20 cellular contexts compared by ENCODE assay signal in genomic region chr11:64202992-64203391, GRCh38.
"Had no signal": no experiment of that assay in that cellular context is flagged by ENCODE, and none has a peak within 500 bp of the region (broad histone marks: within the 10 kb centered on the region; RNA-seq: fewer than 3 reads in every experiment).

No MANE protein-coding gene starts in this region.

- H3K4me1 ChIP-seq: prostate gland had no signal

- H3K27me3 ChIP-seq: colonic mucosa, heart left ventricle, neutrophil, ovary, thyroid gland had no signal

- H3K27ac ChIP-seq: colonic mucosa, heart left ventricle, lower lobe of right lung, neutrophil, prostate gland, thyroid gland had no signal

- DNase-seq: activated CD4-positive, alpha-beta T cell treated with anti-CD3 and anti-CD28 coated beads, Interleukin-2, amount 10 ng/mL, durations not matched to agents 7 days and 5 days; activated CD4-positive, CD25-positive, alpha-beta regulatory T cell treated with anti-CD3 and anti-CD28 coated beads, Interleukin-2, amount 50 U/mL, for 72 hours; activated naive CD4-positive, alpha-beta T cell; activated T-cell treated with anti-CD3 and anti-CD28 coated beads, Interleukin-2, amount 50 U/mL, for 4 hours; amygdala; colonic mucosa; kidney; lower lobe of right lung; naive thymus-derived CD8-positive, alpha-beta T cell; ovary; stimulated activated CD4-positive, alpha-beta T cell treated with anti-CD3 and anti-CD28 coated beads, Interleukin-4, amount 100 ng/mL, for 24 hours; stimulated activated naive CD4-positive, alpha-beta T cell treated with Interleukin-2 at 50 U/mL for 16 hours; substantia nigra; SW 1271; thyroid gland had no signal

- H3K4me3 Mint-ChIP-seq: activated CD4-positive, alpha-beta T cell treated with anti-CD3 and anti-CD28 coated beads, Interleukin-2, amount 10 ng/mL, durations not matched to agents 7 days and 5 days; activated naive CD8-positive, alpha-beta T cell; activated T-cell treated with anti-CD3 and anti-CD28 coated beads, Interleukin-2, amount 50 U/mL, for 4 hours; naive thymus-derived CD8-positive, alpha-beta T cell had no signal

- H3K4me3 ChIP-seq: colonic mucosa, heart left ventricle, lower lobe of right lung, ovary, prostate gland, thyroid gland had no signal

- H3K9me3 Mint-ChIP-seq: activated CD4-positive, alpha-beta T cell treated with anti-CD3 and anti-CD28 coated beads, Interleukin-2, amount 10 ng/mL, durations not matched to agents 7 days and 5 days; activated T-cell treated with anti-CD3 and anti-CD28 coated beads, Interleukin-2, amount 50 U/mL, for 4 hours; activated T-helper 2 cell treated with anti-CD3 and anti-CD28 coated beads, Interferon-gamma antibody, Interleukin-2, Interleukin-4, amounts not matched to agents 10 μg/mL and 5 μg/mL and 100 μg/mL, durations not matched to agents 14 hours and 24 hours and 36 hours; naive thymus-derived CD8-positive, alpha-beta T cell had no signal

- H3K9me3 ChIP-seq: colonic mucosa, heart left ventricle, lower lobe of right lung, neutrophil, ovary, prostate gland, thyroid gland had no signal

- H3K36me3 ChIP-seq: ovary had no signal

- H3K27me3 Mint-ChIP-seq: activated CD4-positive, alpha-beta T cell treated with anti-CD3 and anti-CD28 coated beads, Interleukin-2, amount 10 ng/mL, durations not matched to agents 7 days and 5 days; activated naive CD8-positive, alpha-beta T cell; naive thymus-derived CD8-positive, alpha-beta T cell had no signal

- H3K27ac Mint-ChIP-seq: activated naive CD8-positive, alpha-beta T cell; activated T-helper 2 cell treated with anti-CD3 and anti-CD28 coated beads, Interferon-gamma antibody, Interleukin-2, Interleukin-4, amounts not matched to agents 10 μg/mL and 5 μg/mL and 100 μg/mL, durations not matched to agents 14 hours and 24 hours and 36 hours had no signal
